ENCODE assay signal across 8 cellular contexts in the genomic region with DNA sequence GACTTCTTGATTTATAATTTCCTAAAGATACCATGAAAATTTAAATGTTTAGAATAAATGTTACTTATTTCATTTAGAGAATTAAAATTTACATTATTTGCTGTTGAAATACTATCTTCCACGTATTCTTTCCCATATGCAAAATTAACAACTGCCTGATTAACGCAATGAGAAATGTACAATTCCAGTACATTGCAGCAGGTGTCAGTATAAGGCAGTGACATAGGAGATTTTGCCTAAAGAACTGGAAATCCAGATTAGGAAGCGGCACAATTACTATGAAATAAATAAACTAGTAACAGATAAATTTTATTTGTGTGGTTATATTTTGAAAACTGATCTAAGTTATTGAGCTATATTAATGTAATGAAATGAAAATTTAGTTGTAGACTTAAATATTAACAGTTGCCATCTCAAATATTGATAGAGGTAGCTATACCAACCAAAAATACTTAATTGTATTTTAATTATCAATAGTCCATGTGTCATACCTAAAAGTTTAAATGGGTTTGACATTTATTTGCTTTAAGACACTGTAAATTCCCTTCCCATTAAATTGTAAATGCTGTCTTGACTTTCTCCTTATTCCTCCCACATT.
DNase-seq lines count a peak whose midpoint lies in the region; ATAC-seq, FAIRE-seq and TF ChIP-seq lines count a peak whose summit lies in the region.

No MANE protein-coding gene starts in this region.

- H3K4me1 ChIP-seq in K562 (replicated peaks in 1 of 2; ENCODE audit: control insufficient read depth in 2 of 2, insufficient read depth in 2 of 2, low read length in 2 of 2) (peaks cover 0 to 8% of the 10 kb centered on the region in 2 experiments; a peak in 2 of 5 replicates), left lung (peaks cover 10 to 43% of the 10 kb centered on the region in 2 donors)

- WGBS in K562 (ENCODE audit: insufficient coverage, low coverage, missing lambda C conversion rate) = 0% methylated on average over 3 of the region's 3 CpGs

- 0 out of 4 replicates have a peak overlapping the region, but pooled peaks of 1 of the 2 experiments have one; percentile 9 for H3K9ac ChIP-seq in K562 (ENCODE audit: insufficient read depth in 1 of 2, low read depth in 2 of 2, low read length in 2 of 2)

- peak; percentile 95 for TF ChIP-seq RAD21 in K562 (CRISPR knock-in tag; conservative IDR thresholded peaks at IDR 0.05 in 1 of 2, IDR thresholded peaks at IDR 0.05 in 1 of 2)

- H3K4me2 ChIP-seq in K562 (ENCODE audit: insufficient read depth, low read length) = no peak overlapping the region

- no peaks in the 10 kb centered on the region for H3K27me3 Mint-ChIP-seq in activated CD4-positive, alpha-beta memory T cell treated with anti-CD3 and anti-CD28 coated beads, Interleukin-2, amount 10 ng/mL, durations not matched to agents 7 days and 5 days

- H3K36me3 ChIP-seq in K562 (ENCODE audit: control insufficient read depth, insufficient read depth, low read length) = no peaks in the 10 kb centered on the region
- no peaks in the 10 kb centered on the region for H3K36me3 ChIP-seq in left lung

- in situ Hi-C loops in K562 (cut with MboI) = loop anchor here (10.0 to 25.0 kb wide), 2 partner anchors 629 to 1052 kb away; no protein-coding TSS in a partner anchor

- no peak for TF ChIP-seq EP300 in K562 (IDR thresholded peaks at IDR 0.05; ENCODE audit: low read length)

- ATAC-seq in K562 = peak; percentile 57; the same call in 2 of the 3 replicates
- peak; percentile 34 for ATAC-seq in left lung
- no peak for ATAC-seq in HG02973 (IDR thresholded peaks at IDR 0.05; ENCODE audit: unreplicated experiment)

- H4K20me1 ChIP-seq in K562 (replicated peaks; ENCODE audit: control insufficient read depth, insufficient read depth, low read length) = no peaks in the 10 kb centered on the region

- DNase-seq in AG04450 (ENCODE audit: low read depth, low spot score) (no peak), GM18507 (ENCODE audit: extremely low spot score, insufficient read length, low read depth) (no peak), NCI-H524 (lab: John Stamatoyannopoulos, UW) (peak; percentile 18 to 67), K562 (ENCODE audit: extremely low read depth in 1 of 4, low spot score in 3 of 4) (peak; percentile 17 to 70 (median 24)), left lung (no peak), retina (no peak)
- no peak for DNase-seq in activated CD4-positive, alpha-beta memory T cell treated with anti-CD3 and anti-CD28 coated beads, Interleukin-2, amount 10 ng/mL, durations not matched to agents 7 days and 5 days

- H3K79me2 ChIP-seq in K562 (ENCODE audit: control insufficient read depth, insufficient read depth, low read length) = no peaks in the 10 kb centered on the region

- no TSS peak for BruUV-seq in K562 (replicated peaks; lab: Mats Ljungman, UMichigan)

- peaks cover 61% of the 10 kb centered on the region for H3K4me1 Mint-ChIP-seq in activated CD4-positive, alpha-beta memory T cell treated with anti-CD3 and anti-CD28 coated beads, Interleukin-2, amount 10 ng/mL, durations not matched to agents 7 days and 5 days

- H3K9me3 Mint-ChIP-seq in activated CD4-positive, alpha-beta memory T cell treated with anti-CD3 and anti-CD28 coated beads, Interleukin-2, amount 10 ng/mL, durations not matched to agents 7 days and 5 days = no peaks in the 10 kb centered on the region

- H3K27me3 ChIP-seq in AG04450 (ENCODE audit: control insufficient read depth, insufficient read depth, low read length) (no peaks in the 10 kb centered on the region), K562 (ENCODE audit: control insufficient read depth in 2 of 2, insufficient read depth in 2 of 2, low read length in 2 of 2) (no peaks in the 10 kb centered on the region), left lung (no peaks in the 10 kb centered on the region)

- H3K27ac ChIP-seq in AG04450 (ENCODE audit: low read depth, low read length) (no peak overlapping the region), K562 (ENCODE audit: extremely low read depth, low read depth, low read length) (no peak overlapping the region), left lung (no peak overlapping the region)

- no peaks in the 10 kb centered on the region for H3K9me1 ChIP-seq in K562 (ENCODE audit: control insufficient read depth, insufficient read depth, low read length)

- CTCF ChIA-PET in AG04450 (lab: Charles Lee) = interaction anchor here (0.6 to 4.1 kb wide), 73 partner anchors 9 to 1121 kb away, joined by 3 to 48 read pairs (median 4); no protein-coding TSS in a partner anchor
- CTCF ChIA-PET in K562 (lab: Yijun Ruan, JAX; ENCODE audit: low intra/inter-chr PET ratio) = interaction anchor here (0.6 to 3.5 kb wide), 8 partner anchors 42 to 1118 kb away, joined by 3 to 34 read pairs (median 4); no protein-coding TSS in a partner anchor
- CTCF ChIA-PET in activated CD4-positive, alpha-beta memory T cell treated with anti-CD3 and anti-CD28 coated beads, Interleukin-2, amount 10 ng/mL, durations not matched to agents 7 days and 5 days (lab: Charles Lee) = interaction anchor here (0.7 to 2.7 kb wide), 10 partner anchors 11 to 631 kb away, joined by 3 to 12 read pairs (median 3); no protein-coding TSS in a partner anchor

- intact Hi-C loops in K562 (cut with micrococcal nuclease) (loop anchor here (1.0 to 10.0 kb wide), 7 partner anchors 194 to 1149 kb away; partner anchors contain the start of gene EPM2A), left lung (cut with DNase I) (loop anchor here in 1 of 2 donors (10.0 kb wide), 1 partner anchor 349 kb away; no protein-coding TSS in a partner anchor)

- H3K4me3 Mint-ChIP-seq in activated CD4-positive, alpha-beta memory T cell treated with anti-CD3 and anti-CD28 coated beads, Interleukin-2, amount 10 ng/mL, durations not matched to agents 7 days and 5 days = no peak overlapping the region

- H3K36me3 Mint-ChIP-seq in activated CD4-positive, alpha-beta memory T cell treated with anti-CD3 and anti-CD28 coated beads, Interleukin-2, amount 10 ng/mL, durations not matched to agents 7 days and 5 days (ENCODE audit: low read depth) = peaks cover 29% of the 10 kb centered on the region

- FAIRE-seq in GM18507 (lab: Jason Lieb, UNC) (peak; percentile 73), K562 (lab: Jason Lieb, UNC) (peak; percentile 55)

- H2AFZ ChIP-seq in K562 (ENCODE audit: low read depth, low read length) = peak overlapping the region; percentile 26; the same call in 1 of the 2 replicates

- H3K9me3 ChIP-seq in AG04450 (ENCODE audit: control insufficient read depth, insufficient read depth, low read length) = no peaks in the 10 kb centered on the region
- H3K9me3 ChIP-seq in K562 (replicated peaks; ENCODE audit: control insufficient read depth, insufficient read depth, low read depth, low read length) = no peaks in the 10 kb centered on the region
- H3K9me3 ChIP-seq in left lung = no peaks in the 10 kb centered on the region

- TF ChIP-seq CTCF in AG04450 (IDR thresholded peaks at IDR 0.05; ENCODE audit: low read depth, low read length) = peak; percentile 79
- peak; percentile 69 to 90 (median 72); a peak in 5 of 6 replicates for TF ChIP-seq CTCF in K562 (IDR thresholded peaks at IDR 0.05 in 2 of 3, conservative IDR thresholded peaks at IDR 0.05 in 1 of 3; ENCODE audit: insufficient read depth in 2 of 3, low read depth in 1 of 3, low read length in 3 of 3)
- TF ChIP-seq CTCF in left lung (IDR thresholded peaks at IDR 0.05) = peak; percentile 35 to 52

- POLR2A ChIA-PET in AG04450 (lab: Yijun Ruan, JAX) = no interaction called here
- POLR2A ChIA-PET in K562 (lab: Yijun Ruan, JAX) = no interaction called here
- POLR2A ChIA-PET in activated CD4-positive, alpha-beta memory T cell treated with anti-CD3 and anti-CD28 coated beads, Interleukin-2, amount 10 ng/mL, durations not matched to agents 7 days and 5 days (lab: Charles Lee) = no interaction called here

- H3K27ac Mint-ChIP-seq in activated CD4-positive, alpha-beta memory T cell treated with anti-CD3 and anti-CD28 coated beads, Interleukin-2, amount 10 ng/mL, durations not matched to agents 7 days and 5 days = no peak overlapping the region

- H3K4me3 ChIP-seq in AG04450 (ENCODE audit: low read depth, low read length) = no peak overlapping the region
- no peak overlapping the region for H3K4me3 ChIP-seq in K562
- H3K4me3 ChIP-seq in left lung = no peak overlapping the region

- TF ChIP-seq POLR2A in K562 (conservative IDR thresholded peaks at IDR 0.05) = no peak

TF ChIP-seq in K562, 482 proteins besides CTCF, POLR2A, EP300 and RAD21 (continues in another document):
- no peak for TF ChIP-seq ZNF436 (CRISPR knock-in tag; IDR thresholded peaks at IDR 0.05)
- TF ChIP-seq TEAD4 (IDR thresholded peaks at IDR 0.05; ENCODE audit: low read length) = peak; percentile 28; the same call in 1 of the 2 replicates
- no peak for TF ChIP-seq TEAD4 (CRISPR knock-in tag; IDR thresholded peaks at IDR 0.05; ENCODE audit: borderline replicate concordance)
- peak; percentile 93 for TF ChIP-seq DEAF1 (CRISPR knock-in tag; IDR thresholded peaks at IDR 0.05)
- TF ChIP-seq MAFK (IDR thresholded peaks at IDR 0.05; ENCODE audit: low read length) = no peak
- TF ChIP-seq GATA2 (CRISPR knock-in tag; IDR thresholded peaks at IDR 0.05) = no peak
- peak; percentile 10; the same call in 1 of the 2 replicates for TF ChIP-seq EP400 (IDR thresholded peaks at IDR 0.05)
- no peak for TF ChIP-seq LEF1 (IDR thresholded peaks at IDR 0.05)
- TF ChIP-seq JUND (IDR thresholded peaks at IDR 0.05; ENCODE audit: borderline replicate concordance, low read depth, low read length) = peak; percentile 12; the same call in 1 of the 2 replicates
- no peak for TF ChIP-seq JUND (tag; IDR thresholded peaks at IDR 0.05; ENCODE audit: borderline replicate concordance, low read depth, low read length)
- no peak for TF ChIP-seq HNRNPLL (IDR thresholded peaks at IDR 0.05; ENCODE audit: low read depth, low read length, poor library complexity, severe bottlenecking)
- no peak for TF ChIP-seq CEBPG (CRISPR knock-in tag; IDR thresholded peaks at IDR 0.05)
- peak in 1 of 2 experiments; percentile 46; a peak in 1 of 4 replicates for TF ChIP-seq CEBPG (tag; conservative IDR thresholded peaks at IDR 0.05 in 1 of 2, IDR thresholded peaks at IDR 0.05 in 1 of 2)
- TF ChIP-seq ZNF668 (CRISPR knock-in tag; IDR thresholded peaks at IDR 0.05) = no peak
- peak; percentile 76 for TF ChIP-seq SMC3 (conservative IDR thresholded peaks at IDR 0.05; ENCODE audit: insufficient read depth, low read depth, low read length)

Comparison
In these comparisons a context has a peak if more than half of its experiments do, and no peak if none do; other contexts are left out.
1. DNase-seq: peak in NCI-H524 (2 of 2) and K562 (4 of 4); none in AG04450 (single experiment), GM18507 (single experiment), left lung (0 of 2), retina (single experiment) and activated CD4-positive, alpha-beta memory T cell treated with anti-CD3 and anti-CD28 coated beads, Interleukin-2, amount 10 ng/mL, durations not matched to agents 7 days and 5 days (single experiment).
2. Peak in every context shown above with its lines, with median percentiles within 50 percentile points of each other: CTCF ChIP-seq.